1 cellular context compared by ENCODE assay signal in genomic region chr5:134268919-134269318, GRCh38.
TF ChIP-seq lines count a peak whose summit lies in the region.

No MANE protein-coding gene starts in this region.

TF ChIP-seq in GM23338, 12 proteins besides CTCF, POLR2A, EP300 and RAD21 (continued from another document):
- no peak for TF ChIP-seq REST (IDR thresholded peaks at IDR 0.05; ENCODE audit: unreplicated experiment)
- no peak for TF ChIP-seq ETS1 (IDR thresholded peaks at IDR 0.05)
- no peak for TF ChIP-seq EZH2phosphoT487 (IDR thresholded peaks at IDR 0.05; ENCODE audit: unreplicated experiment)
- TF ChIP-seq STAT1 (IDR thresholded peaks at IDR 0.05; ENCODE audit: unreplicated experiment), result no peak
TF ChIP-seq in GM23338: peak in this region for 0.
